Comparison of ENCODE assay signal across 23 cellular contexts in the genomic region with DNA sequence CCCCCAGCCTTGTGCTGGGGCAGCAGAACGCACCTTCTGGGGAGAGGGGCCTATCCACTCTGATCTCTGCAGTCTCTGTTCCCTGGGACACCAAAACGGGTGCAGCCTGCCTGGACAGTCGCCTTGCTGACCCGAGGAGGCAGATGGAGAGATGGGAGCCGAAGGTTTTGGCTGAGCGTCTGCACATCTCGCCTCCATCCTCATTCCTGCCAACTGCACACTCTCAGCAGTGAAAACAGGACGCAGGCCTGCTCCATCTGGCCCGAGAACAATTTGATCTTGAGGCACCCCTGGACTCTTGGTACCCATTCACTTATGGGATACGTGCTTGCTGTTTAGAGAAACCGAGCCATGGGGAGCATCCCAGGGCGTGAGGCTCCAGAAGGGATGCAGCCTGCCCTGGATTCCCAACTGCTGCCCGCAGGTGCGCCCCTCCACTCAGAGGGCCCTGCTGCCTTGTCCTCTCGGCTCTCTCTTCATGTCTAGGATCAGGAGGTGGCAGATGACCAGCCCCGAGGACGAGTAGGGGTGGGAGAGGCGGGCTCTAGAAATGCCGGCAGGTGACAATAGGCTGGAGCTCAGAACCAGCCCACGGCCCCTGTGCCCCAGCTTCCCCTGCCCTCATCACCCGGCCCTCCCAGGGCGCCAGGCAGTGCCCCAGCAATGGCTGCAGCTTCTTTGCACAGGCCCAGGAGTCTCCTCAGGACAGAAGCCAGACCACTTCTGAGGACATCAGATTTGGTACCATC.
"Had no signal": no experiment of that assay in that cellular context is flagged by ENCODE, and none has a peak within 500 bp of the region (broad histone marks: within the 10 kb centered on the region; RNA-seq: fewer than 3 reads in every experiment).

No MANE protein-coding gene starts in this region.

- H3K4me3 ChIP-seq: hepatocyte, lower lobe of right lung, psoas muscle, right atrium auricular region, transverse colon, uterus had no signal

- H3K27me3 Mint-ChIP-seq: stimulated activated naive CD8-positive, alpha-beta T cell treated with anti-CD3 and anti-CD28 coated beads, Interleukin-15, amount 100 ng/mL, for 72 hours; T-helper 17 cell had no signal

- H3K36me3 ChIP-seq: lower lobe of right lung, right atrium auricular region, transverse colon, uterus had no signal

- H3K27ac ChIP-seq: hepatocyte, lower lobe of right lung, psoas muscle, right atrium auricular region, transverse colon had no signal

- H3K9me3 ChIP-seq: lower lobe of right lung, psoas muscle, right atrium auricular region, transverse colon, uterus had no signal

- H3K36me3 Mint-ChIP-seq: activated naive CD4-positive, alpha-beta T cell treated with anti-CD3 and anti-CD28 coated beads, Interleukin-2, amount 10 ng/mL, durations not matched to agents 7 days and 5 days; immature natural killer cell; naive B cell had no signal

- H3K27me3 ChIP-seq: hepatocyte, right atrium auricular region, transverse colon, uterus had no signal

- H3K4me2 ChIP-seq: hepatocyte had no signal

- H2AFZ ChIP-seq: hepatocyte had no signal

- H3K9me3 Mint-ChIP-seq: activated CD4-positive, alpha-beta memory T cell treated with anti-CD3 and anti-CD28 coated beads, Interleukin-2, amount 10 ng/mL, durations not matched to agents 7 days and 5 days; activated CD4-positive, alpha-beta T cell treated with anti-CD3 and anti-CD28 coated beads, Interleukin-2, amount 10 ng/mL, durations not matched to agents 24 days and 14 days; activated naive CD4-positive, alpha-beta T cell treated with anti-CD3 and anti-CD28 coated beads, Interleukin-2, amount 10 ng/mL, durations not matched to agents 7 days and 5 days; immature natural killer cell; naive B cell; neural crest cell; stimulated activated naive CD8-positive, alpha-beta T cell treated with anti-CD3 and anti-CD28 coated beads, Interleukin-15, amount 100 ng/mL, for 72 hours had no signal

- H3K4me3 Mint-ChIP-seq: activated CD4-positive, alpha-beta memory T cell treated with anti-CD3 and anti-CD28 coated beads, Interleukin-2, amount 10 ng/mL, durations not matched to agents 7 days and 5 days; activated CD4-positive, alpha-beta T cell treated with anti-CD3 and anti-CD28 coated beads, Interleukin-2, amount 10 ng/mL, durations not matched to agents 24 days and 14 days; activated naive CD4-positive, alpha-beta T cell treated with anti-CD3 and anti-CD28 coated beads, Interleukin-2, amount 10 ng/mL, durations not matched to agents 7 days and 5 days; immature natural killer cell; naive B cell; neural crest cell; stimulated activated naive CD8-positive, alpha-beta T cell treated with anti-CD3 and anti-CD28 coated beads, Interleukin-15, amount 100 ng/mL, for 72 hours; T-helper 17 cell had no signal

- DNase-seq: activated CD4-positive, alpha-beta memory T cell treated with anti-CD3 and anti-CD28 coated beads, Interleukin-2, amount 10 ng/mL, durations not matched to agents 7 days and 5 days; activated CD4-positive, alpha-beta T cell treated with anti-CD3 and anti-CD28 coated beads, Interleukin-2, amount 10 ng/mL, durations not matched to agents 24 days and 14 days; activated effector memory CD4-positive, alpha-beta T cell treated with anti-CD3 and anti-CD28 coated beads, Interleukin-2, amount 50 U/mL, for 16 hours; activated naive CD4-positive, alpha-beta T cell treated with anti-CD3 and anti-CD28 coated beads, Interleukin-2, amount 10 ng/mL, durations not matched to agents 7 days and 5 days; activated T-cell treated with anti-CD3 and anti-CD28 coated beads for 4 hours; amygdala; dermis blood vessel endothelial cell; effector CD8-positive, alpha-beta T cell; glutamatergic neuron; immature natural killer cell; lower lobe of right lung; naive B cell; psoas muscle; stimulated activated CD4-positive, alpha-beta T cell treated with anti-CD3 and anti-CD28 coated beads, Interleukin-1b, Interleukin-23, amount 100 ng/mL, for 48 hours; stimulated activated naive CD8-positive, alpha-beta T cell treated with anti-CD3 and anti-CD28 coated beads, Interleukin-15, amount 100 ng/mL, for 72 hours; T-helper 17 cell; transverse colon; uterus had no signal

- ATAC-seq: esophagus mucosa; left lobe of liver; lower lobe of right lung; psoas muscle; stimulated activated naive CD8-positive, alpha-beta T cell treated with anti-CD3 and anti-CD28 coated beads, Interleukin-15, amount 100 ng/mL, for 72 hours; T-helper 17 cell had no signal

- H3K79me2 ChIP-seq: hepatocyte had no signal

- H3K27ac Mint-ChIP-seq: activated CD4-positive, alpha-beta memory T cell treated with anti-CD3 and anti-CD28 coated beads, Interleukin-2, amount 10 ng/mL, durations not matched to agents 7 days and 5 days; activated CD4-positive, alpha-beta T cell treated with anti-CD3 and anti-CD28 coated beads, Interleukin-2, amount 10 ng/mL, durations not matched to agents 24 days and 14 days; activated naive CD4-positive, alpha-beta T cell treated with anti-CD3 and anti-CD28 coated beads, Interleukin-2, amount 10 ng/mL, durations not matched to agents 7 days and 5 days; stimulated activated naive CD8-positive, alpha-beta T cell treated with anti-CD3 and anti-CD28 coated beads, Interleukin-15, amount 100 ng/mL, for 72 hours had no signal
